ENCODE assay signal across 11 cellular contexts in the genomic region with DNA sequence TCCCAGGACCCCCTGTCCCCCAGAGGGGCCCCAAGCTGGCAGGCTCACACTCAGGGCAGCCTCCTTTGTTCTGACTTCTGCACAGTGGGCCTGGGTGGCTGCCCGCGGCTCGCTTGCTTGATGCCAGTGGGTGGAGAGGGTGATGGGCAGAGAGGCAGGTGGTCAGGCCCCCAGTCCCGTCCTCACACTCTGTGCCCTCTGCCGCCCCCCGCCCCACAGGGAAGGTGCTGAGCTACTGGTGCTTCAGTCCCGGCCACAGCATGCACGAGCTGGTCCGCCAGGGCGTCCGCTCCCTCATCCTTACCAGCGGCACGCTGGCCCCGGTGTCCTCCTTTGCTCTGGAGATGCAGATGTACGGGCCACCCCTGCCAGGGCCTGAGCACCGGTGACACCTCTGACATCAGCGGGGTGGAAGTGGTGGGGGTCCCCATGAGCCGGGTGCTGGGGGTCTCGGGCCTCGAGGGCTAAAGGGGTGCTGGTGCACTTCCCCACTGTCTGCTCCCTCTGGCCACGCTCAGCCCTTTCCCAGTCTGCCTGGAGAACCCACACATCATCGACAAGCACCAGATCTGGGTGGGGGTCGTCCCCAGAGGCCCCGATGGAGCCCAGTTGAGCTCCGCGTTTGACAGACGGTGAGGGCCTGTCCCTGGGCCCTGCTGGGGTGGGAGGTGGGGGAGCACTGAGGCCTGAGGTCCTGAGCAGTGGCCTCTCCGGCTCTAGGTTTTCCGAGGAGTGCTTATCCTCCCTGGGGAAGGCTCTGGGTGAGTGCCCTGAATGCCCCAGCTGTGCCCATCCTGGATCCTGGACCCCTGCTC. TPM values are rescaled to one million over a fixed set of nuclear protein-coding genes. Genes with fewer than 3 reads are reported as not detected.
A peak's percentile ranks its signal among the peaks of the same experiment; 100 is the strongest.
DNase-seq lines count a peak whose midpoint lies in the region; ATAC-seq and TF ChIP-seq lines count a peak whose summit lies in the region.
"Had no signal": no experiment of that assay in that cellular context is flagged by ENCODE, and none has a peak within 500 bp of the region (broad histone marks: within the 10 kb centered on the region; RNA-seq: fewer than 3 reads in every experiment).

No MANE protein-coding gene starts in this region.

- no peak for TF ChIP-seq EP300 in sigmoid colon (IDR thresholded peaks at IDR 0.05)

- H3K27me3 Mint-ChIP-seq in stimulated activated naive CD8-positive, alpha-beta T cell treated with anti-CD3 and anti-CD28 coated beads, Interleukin-15, amount 100 ng/mL, for 72 hours, result no peaks in the 10 kb centered on the region

- H3K9me3 ChIP-seq in AG04450 (ENCODE audit: control insufficient read depth, insufficient read depth, low read length) (peaks cover 3% of the 10 kb centered on the region; the same call in 1 of the 2 replicates), right cardiac atrium (ENCODE audit: control insufficient read depth, low read length) (no peaks in the 10 kb centered on the region), sigmoid colon (no peaks in the 10 kb centered on the region)

- no peak overlapping the region for H3K4me3 ChIP-seq in AG04450 (ENCODE audit: low read depth, low read length)
- no peak overlapping the region for H3K4me3 ChIP-seq in right cardiac atrium (ENCODE audit: low read length)
- H3K4me3 ChIP-seq in sigmoid colon, result peak overlapping the region in 1 of 4 donors; percentile 4

- peak overlapping the region in 1 of 2 donors; percentile 44 for H3K4me3 Mint-ChIP-seq in stimulated activated naive CD8-positive, alpha-beta T cell treated with anti-CD3 and anti-CD28 coated beads, Interleukin-15, amount 100 ng/mL, for 72 hours

- 85% methylated on average over 29 of the region's 29 CpGs for WGBS in right cardiac atrium
- whole genome bisulfite sequencing in sigmoid colon, 2 donors, result 91 to 95% methylated on average over 29 of the region's 29 CpGs

- POLR2A ChIA-PET in AG04450 (lab: Yijun Ruan, JAX), result interaction anchor here (0.5 to 1.3 kb wide), 5 partner anchors 8 to 182 kb away, joined by 3 to 8 read pairs (median 4); partner anchors contain the start of genes STMN3, TNFRSF6B and TPD52L2
- POLR2A ChIA-PET in RWPE1 (lab: Yijun Ruan, JAX; ENCODE audit: low non-redundant PET), result interaction anchor here (0.6 kb wide), 2 partner anchors 11 to 36 kb away, joined by 3 to 6 read pairs; no protein-coding TSS in a partner anchor

- H3K27ac ChIP-seq in AG04450 (ENCODE audit: low read depth, low read length) (peak overlapping the region; percentile 82), RWPE1 (peak overlapping the region; percentile 89), right cardiac atrium (ENCODE audit: low read length) (peak overlapping the region; percentile 83), sigmoid colon (peak overlapping the region; percentile 48 to 87 (median 74))
- H3K27ac ChIP-seq: WERI-Rb-1 had no signal

- H3K27me3 ChIP-seq in AG04450 (ENCODE audit: control insufficient read depth, insufficient read depth, low read length), result no peaks in the 10 kb centered on the region
- no peaks in the 10 kb centered on the region for H3K27me3 ChIP-seq in right cardiac atrium (ENCODE audit: control insufficient read depth, insufficient read depth)
- no peaks in the 10 kb centered on the region for H3K27me3 ChIP-seq in sigmoid colon

- H3K4me1 Mint-ChIP-seq in stimulated activated naive CD8-positive, alpha-beta T cell treated with anti-CD3 and anti-CD28 coated beads, Interleukin-15, amount 100 ng/mL, for 72 hours, result peaks cover 43% of the 10 kb centered on the region

- DNase-seq in AG04450 (ENCODE audit: low read depth, low spot score) (no peak), RWPE1 (ENCODE audit: low spot score) (no peak), right cardiac atrium (peak; percentile 34 to 75 (median 67)), sigmoid colon (no peak), LoVo (ENCODE audit: low spot score) (no peak), CD1c-positive myeloid dendritic cell (ENCODE audit: extremely low spot score) (no peak)
- DNase-seq in stimulated activated naive CD8-positive, alpha-beta T cell treated with anti-CD3 and anti-CD28 coated beads, Interleukin-15, amount 100 ng/mL, for 72 hours, result no peak
- DNase-seq: NCI-H1417, NCI-H524, WERI-Rb-1 had no signal

- peak overlapping the region in 1 of 2 donors; percentile 92 for H3K27ac Mint-ChIP-seq in stimulated activated naive CD8-positive, alpha-beta T cell treated with anti-CD3 and anti-CD28 coated beads, Interleukin-15, amount 100 ng/mL, for 72 hours

- H3K9me3 Mint-ChIP-seq in stimulated activated naive CD8-positive, alpha-beta T cell treated with anti-CD3 and anti-CD28 coated beads, Interleukin-15, amount 100 ng/mL, for 72 hours, result no peaks in the 10 kb centered on the region

- no peak for TF ChIP-seq CTCF in AG04450 (IDR thresholded peaks at IDR 0.05; ENCODE audit: low read depth, low read length)
- TF ChIP-seq CTCF in RWPE1 (conservative IDR thresholded peaks at IDR 0.05; ENCODE audit: low read depth), result no peak
- TF ChIP-seq CTCF in sigmoid colon (IDR thresholded peaks at IDR 0.05), result no peak

- no peak for ATAC-seq in right cardiac atrium
- ATAC-seq in HG03521 (IDR thresholded peaks at IDR 0.05; ENCODE audit: unreplicated experiment), result no peak
- ATAC-seq in stimulated activated naive CD8-positive, alpha-beta T cell treated with anti-CD3 and anti-CD28 coated beads, Interleukin-15, amount 100 ng/mL, for 72 hours, result no peak

- no peak for TF ChIP-seq POLR2A in sigmoid colon (IDR thresholded peaks at IDR 0.05)

- CTCF ChIA-PET in AG04450 (lab: Charles Lee), result interaction anchor here (0.6 to 0.7 kb wide), 3 partner anchors 31 to 570 kb away, joined by 3 to 5 read pairs (median 3); no protein-coding TSS in a partner anchor
- CTCF ChIA-PET in RWPE1 (lab: Yijun Ruan, JAX), result interaction anchor here (0.6 to 0.7 kb wide), 2 partner anchors 93 to 399 kb away, joined by 3 read pairs; no protein-coding TSS in a partner anchor

- intact Hi-C loops in right cardiac atrium (cut with DNase I) (no loop called here), sigmoid colon (cut with DNase I) (no loop called here)

- H3K4me1 ChIP-seq in right cardiac atrium (ENCODE audit: control insufficient read depth, insufficient read depth, low read length) (peaks cover 6% of the 10 kb centered on the region), sigmoid colon (peaks cover 2 to 41% (median 38%) of the 10 kb centered on the region in 4 donors)

- peaks cover 0 to 5% (median 0%) of the 10 kb centered on the region in 4 donors for H3K36me3 ChIP-seq in sigmoid colon

RNA-seq across cellular contexts. Expression of gene TNFRSF6B, which starts 8.8 kb away (rescaled TPM):
- polyA plus RNA-seq in AG04450 (2011; rRNA removed) (2.5 and 5.2 TPM in 2 replicates), right cardiac atrium (2.7 TPM), sigmoid colon (100 to 1,000 TPM in 1 of 3 donors, 1 to 10 TPM in 2; 1.2 to 186 (median 4.8) TPM)
- polyA minus RNA-seq in AG04450 (2011; rRNA and poly(A)+ RNA removed), result 0.74 and 1.2 TPM in 2 replicates
- total RNA-seq in right cardiac atrium (1 to 10 TPM in 2 of 4 donors, under 1 TPM in 1, not detected in 1; 0.23 to 1.4 (median 1.1) TPM), sigmoid colon (10 to 100 TPM in 1 of 4 donors, 1 to 10 TPM in 3; 1.8 to 45.5 (median 4.2) TPM)

RNA-seq across cellular contexts. Expression of gene ARFRP1, which starts 20.1 kb away (rescaled TPM):
- polyA plus RNA-seq in AG04450 (2011; rRNA removed) (21.4 and 23.8 TPM in 2 replicates), right cardiac atrium (38.7 TPM), sigmoid colon (10 to 100 TPM; 39.1 to 70.2 (median 45.6) TPM)
- polyA minus RNA-seq in AG04450 (2011; rRNA and poly(A)+ RNA removed), result 21.6 and 22.1 TPM in 2 replicates
- total RNA-seq in right cardiac atrium (10 to 100 TPM; 40.1 to 49.7 (median 44.3) TPM), sigmoid colon (10 to 100 TPM; 26.8 to 38.7 (median 28.8) TPM)

RNA-seq across cellular contexts. Expression of gene ZGPAT, which starts 20.2 kb away (rescaled TPM):
- 8.7 and 10.6 TPM in 2 replicates for polyA plus RNA-seq in AG04450 (2011; rRNA removed)
- polyA minus RNA-seq in AG04450 (2011; rRNA and poly(A)+ RNA removed), result 8.0 and 13.3 TPM in 2 replicates
- 10 to 100 TPM; 14.5 to 19.6 (median 16.8) TPM for total RNA-seq in right cardiac atrium
- 29.5 TPM for polyA plus RNA-seq in right cardiac atrium
- 10 to 100 TPM; 18.5 to 22.5 (median 19.6) TPM for total RNA-seq in sigmoid colon
- 10 to 100 TPM; 24.0 to 44.9 (median 30.5) TPM for polyA plus RNA-seq in sigmoid colon

RNA-seq across cellular contexts. Expression of gene RTEL1, which starts 29.5 kb away (rescaled TPM):
- 11.3 and 14.6 TPM in 2 replicates for polyA plus RNA-seq in AG04450 (2011; rRNA removed)
- polyA minus RNA-seq in AG04450 (2011; rRNA and poly(A)+ RNA removed), result 25.6 and 41.1 TPM in 2 replicates
- total RNA-seq in right cardiac atrium, result 10 to 100 TPM; 12.3 to 14.8 (median 13.3) TPM
- 7.7 TPM for polyA plus RNA-seq in right cardiac atrium
- 10 to 100 TPM; 19.6 to 44.3 (median 31.4) TPM for total RNA-seq in sigmoid colon
- polyA plus RNA-seq in sigmoid colon, result 10 to 100 TPM in 1 of 3 donors, 1 to 10 TPM in 2; 3.6 to 22.4 (median 9.0) TPM

RNA-seq across cellular contexts. Expression of gene STMN3, which starts 34.4 kb away (rescaled TPM):
- 21.8 and 26.9 TPM in 2 replicates for polyA plus RNA-seq in AG04450 (2011; rRNA removed)
- polyA minus RNA-seq in AG04450 (2011; rRNA and poly(A)+ RNA removed), result 11.3 and 13.3 TPM in 2 replicates
- total RNA-seq in right cardiac atrium, result 1 to 10 TPM; 4.0 to 9.3 (median 5.8) TPM
- 7.1 TPM for polyA plus RNA-seq in right cardiac atrium
- total RNA-seq in sigmoid colon, result 10 to 100 TPM; 14.6 to 22.1 (median 20.1) TPM
- 10 to 100 TPM in 1 of 3 donors, 1 to 10 TPM in 2; 1.8 to 25.2 (median 6.6) TPM for polyA plus RNA-seq in sigmoid colon

Comparison
In these comparisons a context has a peak if more than half of its experiments do, and no peak if none do; other contexts are left out.
1. DNase-seq: peak in right cardiac atrium (3 of 3); none in AG04450 (single experiment), RWPE1 (single experiment), sigmoid colon (single experiment), LoVo (single experiment), stimulated activated naive CD8-positive, alpha-beta T cell treated with anti-CD3 and anti-CD28 coated beads, Interleukin-15, amount 100 ng/mL, for 72 hours (0 of 2) and CD1c-positive myeloid dendritic cell (single experiment).
2. Peak in every context shown above with its lines, with median percentiles within 50 percentile points of each other: H3K27ac ChIP-seq.